In genomic region chr12:41967668-41968649, GRCh38 we compare ENCODE assay signal across 10 cellular contexts.
DNase-seq lines count a peak whose midpoint lies in the region; ATAC-seq and TF ChIP-seq lines count a peak whose summit lies in the region.
"Had no signal": no experiment of that assay in that cellular context is flagged by ENCODE, and none has a peak within 500 bp of the region (broad histone marks: within the 10 kb centered on the region; RNA-seq: fewer than 3 reads in every experiment).

No MANE protein-coding gene starts in this region.

- DNase-seq in NCI-H510A treated with DMSO at 0.1 percent for 48 hours (lab: John Stamatoyannopoulos, UW) (peak; percentile 27), NCI-H510A (lab: John Stamatoyannopoulos, UW) (no peak), PC-3 (peak; percentile 88), iPS DF 4.7 (ENCODE audit: extremely low read depth, low spot score) (peak; percentile 36), thyroid gland (peak; percentile 72 to 82), GF-D8 (lab: John Stamatoyannopoulos, UW) (no peak), H4 (ENCODE audit: low spot score) (no peak)
- no peak for DNase-seq in CD4-positive, alpha-beta T cell
- DNase-seq: small intestine had no signal

- H3K9me2 ChIP-seq in PC-3 (replicated peaks; ENCODE audit: low read length), result peaks cover 4% of the 10 kb centered on the region; the same call in 1 of the 2 replicates

- no TSS peak for BruUV-seq in PC-3 (replicated peaks; lab: Mats Ljungman, UMichigan)

- intact Hi-C loops in PC-3 (cut with micrococcal nuclease), result no loop called here
- intact Hi-C loops in thyroid gland (cut with DNase I), result no loop called here
- intact Hi-C loops in CD4-positive, alpha-beta T cell (cut with DNase I, micrococcal nuclease), result no loop called here

- POLR2A ChIA-PET in PC-3 (lab: Charles Lee; ENCODE audit: unreplicated experiment), result no interaction called here
- POLR2A ChIA-PET in CD4-positive, alpha-beta T cell (lab: Charles Lee), result no interaction called here

- no peak overlapping the region for H3K4me3 Mint-ChIP-seq in CD4-positive, alpha-beta T cell
- H3K4me3 Mint-ChIP-seq: memory B cell had no signal

- H3F3A ChIP-seq in PC-3 (ENCODE audit: low read length, unreplicated experiment), result no peaks in the 10 kb centered on the region

- H3K9ac ChIP-seq in PC-3 (ENCODE audit: low read length), result no peak overlapping the region

- H3K36me3 Mint-ChIP-seq in CD4-positive, alpha-beta T cell (ENCODE audit: low read depth), result no peaks in the 10 kb centered on the region
- H3K36me3 Mint-ChIP-seq: memory B cell had no signal

- H3K36me3 ChIP-seq in PC-3 (ENCODE audit: low read depth, low read length) (no peaks in the 10 kb centered on the region), thyroid gland (no peaks in the 10 kb centered on the region)

- peaks cover 1% of the 10 kb centered on the region for H3K9me3 Mint-ChIP-seq in CD4-positive, alpha-beta T cell
- H3K9me3 Mint-ChIP-seq: memory B cell had no signal

- peak; percentile 67 for ATAC-seq in PC-3
- no peak for ATAC-seq in CD4-positive, alpha-beta T cell (ENCODE audit: poor library complexity)

- no peaks in the 10 kb centered on the region for H3K27me3 Mint-ChIP-seq in CD4-positive, alpha-beta T cell

- H3K4me1 ChIP-seq in PC-3 (ENCODE audit: insufficient read depth, low read length) (peaks cover 36% of the 10 kb centered on the region), thyroid gland (peaks cover 4 to 5% of the 10 kb centered on the region in 2 donors)

- H3K79me2 ChIP-seq in PC-3 (ENCODE audit: low read length), result no peaks in the 10 kb centered on the region

- no peak overlapping the region for H3K4me3 ChIP-seq in PC-3 (ENCODE audit: low read length)
- H3K4me3 ChIP-seq in thyroid gland (replicated peaks in 1 of 3), result no peak overlapping the region

- TF ChIP-seq POLR2A in thyroid gland (IDR thresholded peaks at IDR 0.05), result no peak

- H3K27me3 ChIP-seq in PC-3 (ENCODE audit: low read length) (no peaks in the 10 kb centered on the region), thyroid gland (no peaks in the 10 kb centered on the region)
- no peaks in the 10 kb centered on the region for H3K27me3 ChIP-seq in CD4-positive, alpha-beta T cell (ENCODE audit: control insufficient read depth, insufficient read depth, low read length)

- peak overlapping the region; percentile 32 for H3K4me2 ChIP-seq in PC-3 (ENCODE audit: low read length)

- no peaks in the 10 kb centered on the region for H4K20me1 ChIP-seq in PC-3 (ENCODE audit: low read length)

- H3K4me1 Mint-ChIP-seq in CD4-positive, alpha-beta T cell (ENCODE audit: low read depth), result no peaks in the 10 kb centered on the region
- H3K4me1 Mint-ChIP-seq: memory B cell had no signal

- CTCF ChIA-PET in PC-3 (lab: Charles Lee), result no interaction called here
- CTCF ChIA-PET in CD4-positive, alpha-beta T cell (lab: Charles Lee), result interaction anchor here (1.1 kb wide), 2 partner anchors 13 to 56 kb away, joined by 3 read pairs; no protein-coding TSS in a partner anchor

- H3K27ac ChIP-seq in PC-3 (ENCODE audit: low read length) (peak overlapping the region; percentile 32), thyroid gland (no peak overlapping the region)
- no peak overlapping the region for H3K27ac ChIP-seq in CD4-positive, alpha-beta T cell (ENCODE audit: low read depth, low read length)

- no peaks in the 10 kb centered on the region for H3K9me3 ChIP-seq in PC-3 (ENCODE audit: low read length)
- no peaks in the 10 kb centered on the region for H3K9me3 ChIP-seq in thyroid gland
- H3K9me3 ChIP-seq in CD4-positive, alpha-beta T cell (ENCODE audit: control insufficient read depth, low read length), result no peaks in the 10 kb centered on the region

- 28 to 38% methylated on average over 14 of the region's 14 CpGs for WGBS in thyroid gland, 2 donors

- H3K27ac Mint-ChIP-seq in CD4-positive, alpha-beta T cell, result no peak overlapping the region
- H3K27ac Mint-ChIP-seq: memory B cell had no signal

- no peak overlapping the region for H2AFZ ChIP-seq in PC-3 (ENCODE audit: low read length)

- TF ChIP-seq CTCF in PC-3 (conservative IDR thresholded peaks at IDR 0.05; ENCODE audit: low read depth, low read length) (no peak), thyroid gland (IDR thresholded peaks at IDR 0.05) (no peak)
- TF ChIP-seq CTCF in CD4-positive, alpha-beta T cell (IDR thresholded peaks at IDR 0.05), result no peak

Comparison
In these comparisons a context has a peak if more than half of its experiments do, and no peak if none do; other contexts are left out.
1. DNase-seq: peak in NCI-H510A treated with DMSO at 0.1 percent for 48 hours (single experiment), PC-3 (single experiment), iPS DF 4.7 (single experiment) and thyroid gland (2 of 2); none in NCI-H510A (single experiment), GF-D8 (single experiment), H4 (single experiment) and CD4-positive, alpha-beta T cell (0 of 10).